In genomic region chr2:159265171-159265576, GRCh38 we compare ENCODE assay signal across 14 cellular contexts. TPM values are rescaled to one million over a fixed set of nuclear protein-coding genes. Genes with fewer than 3 reads are reported as not detected.
DNase-seq lines count a peak whose midpoint lies in the region; ATAC-seq, FAIRE-seq and TF ChIP-seq lines count a peak whose summit lies in the region.
"Had no signal": no experiment of that assay in that cellular context is flagged by ENCODE, and none has a peak within 500 bp of the region (broad histone marks: within the 10 kb centered on the region; RNA-seq: fewer than 3 reads in every experiment).

No MANE protein-coding gene starts in this region.

- peak; percentile 75 for DNase-seq in DMS53 (lab: John Stamatoyannopoulos, UW)
- peak; percentile 64 for DNase-seq in bronchial epithelial cell (ENCODE audit: low read depth)
- no peak for DNase-seq in lower lobe of right lung
- no peak for DNase-seq in COLO668 (lab: John Stamatoyannopoulos, UW; ENCODE audit: unreplicated experiment)
- no peak for DNase-seq in sigmoid colon
- no peak for DNase-seq in head of caudate nucleus
- DNase-seq: activated CD4-positive, alpha-beta T cell treated with anti-CD3 and anti-CD28 coated beads, Interleukin-2, amount 50 U/mL, for 4 hours; BE2C; stimulated activated CD4-positive, alpha-beta T cell treated with anti-CD3 and anti-CD28 coated beads, Interleukin-2, amount 100 ng/mL, for 48 hours; stimulated activated naive CD8-positive, alpha-beta T cell treated with anti-CD3 and anti-CD28 coated beads, Interleukin-15, Interleukin-2, amounts not matched to agents 100 U/mL and 50 U/mL, for 24 hours; T-helper 1 cell had no signal

- ATAC-seq in lower lobe of right lung: peak; percentile 51 to 78
- no peak for ATAC-seq in HG02678 (IDR thresholded peaks at IDR 0.05; ENCODE audit: unreplicated experiment)
- ATAC-seq: activated T-helper 17 cell treated with anti-CD3 and anti-CD28 coated beads, Interleukin-2, amount 50 U/mL, for 72 hours; stimulated activated naive CD8-positive, alpha-beta T cell treated with anti-CD3 and anti-CD28 coated beads, Interleukin-15, Interleukin-2, amounts not matched to agents 100 U/mL and 50 U/mL, for 24 hours had no signal

- no peak for TF ChIP-seq EP300 in sigmoid colon (IDR thresholded peaks at IDR 0.05)

- H3K4me3 ChIP-seq in HUES48 (ENCODE audit: low read depth, low read length) (no peak overlapping the region), bronchial epithelial cell (ENCODE audit: low read depth, low read length) (no peak overlapping the region), lower lobe of right lung (no peak overlapping the region), sigmoid colon (no peak overlapping the region)

- H3K36me3 ChIP-seq in HUES48 (ENCODE audit: control insufficient read depth, insufficient read depth, low read length) (no peaks in the 10 kb centered on the region), bronchial epithelial cell (ENCODE audit: control insufficient read depth, insufficient read depth, low read length) (peaks cover 1% of the 10 kb centered on the region), lower lobe of right lung (no peaks in the 10 kb centered on the region), sigmoid colon (peaks cover 0 to 6% (median 0%) of the 10 kb centered on the region in 4 donors)
- H3K36me3 ChIP-seq: BE2C had no signal

- FAIRE-seq in bronchial epithelial cell (lab: Jason Lieb, UNC): peak; percentile 82

- WGBS in sigmoid colon, 2 donors: 77 to 89% methylated on average over 1 of the region's 1 CpG

- no peak for TF ChIP-seq POLR2A in sigmoid colon (IDR thresholded peaks at IDR 0.05)

- no peak for TF ChIP-seq CTCF in bronchial epithelial cell (IDR thresholded peaks at IDR 0.05; ENCODE audit: insufficient read depth, low read length, severe bottlenecking)
- no peak for TF ChIP-seq CTCF in lower lobe of right lung (IDR thresholded peaks at IDR 0.05)
- TF ChIP-seq CTCF in sigmoid colon (IDR thresholded peaks at IDR 0.05): no peak

- H3K27ac ChIP-seq in HUES48 (ENCODE audit: low read depth, low read length) (peak overlapping the region; percentile 34), lower lobe of right lung (no peak overlapping the region), sigmoid colon (no peak overlapping the region)

- intact Hi-C loops in lower lobe of right lung (cut with DNase I): no loop called here
- intact Hi-C loops in sigmoid colon (cut with DNase I): no loop called here
- intact Hi-C loops in head of caudate nucleus (cut with DNase I): no loop called here

- H3K4me1 ChIP-seq in HUES48 (ENCODE audit: control insufficient read depth, insufficient read depth, low read length) (no peaks in the 10 kb centered on the region), lower lobe of right lung (peaks cover 9% of the 10 kb centered on the region), sigmoid colon (peaks cover 0 to 10% (median 7%) of the 10 kb centered on the region in 4 donors)
- H3K4me1 ChIP-seq: BE2C had no signal

- no peak overlapping the region for H3K9ac ChIP-seq in HUES48 (ENCODE audit: low read depth, low read length)

- no peaks in the 10 kb centered on the region for H3K9me3 ChIP-seq in HUES48 (ENCODE audit: control insufficient read depth, insufficient read depth, low read length)
- H3K9me3 ChIP-seq in lower lobe of right lung: no peaks in the 10 kb centered on the region
- H3K9me3 ChIP-seq in sigmoid colon: no peaks in the 10 kb centered on the region
- H3K9me3 ChIP-seq: BE2C had no signal

- no peaks in the 10 kb centered on the region for H3K27me3 ChIP-seq in HUES48 (ENCODE audit: control insufficient read depth, insufficient read depth, low read length)
- no peaks in the 10 kb centered on the region for H3K27me3 ChIP-seq in bronchial epithelial cell (ENCODE audit: control insufficient read depth, insufficient read depth, low read length)
- no peaks in the 10 kb centered on the region for H3K27me3 ChIP-seq in lower lobe of right lung (ENCODE audit: low read depth)
- H3K27me3 ChIP-seq in sigmoid colon: no peaks in the 10 kb centered on the region
- H3K27me3 ChIP-seq: BE2C had no signal

RNA-seq across cellular contexts. Expression of gene WDSUB1, which starts 21.3 kb away (rescaled TPM):
- total RNA-seq in bronchial epithelial cell: 16.1 and 21.0 TPM in 2 replicates
- total RNA-seq in lower lobe of right lung: 16.5 TPM
- total RNA-seq in sigmoid colon: 10 to 100 TPM in 1 of 4 donors, 1 to 10 TPM in 3; 8.4 to 23.0 (median 8.7) TPM
- 10 to 100 TPM in 2 of 3 donors, 1 to 10 TPM in 1; 5.6 to 13.8 (median 11.8) TPM for polyA plus RNA-seq in sigmoid colon

Comparison
In these comparisons a context has a peak if more than half of its experiments do, and no peak if none do; other contexts are left out.
1. DNase-seq: peak in DMS53 (single experiment) and bronchial epithelial cell (single experiment); none in lower lobe of right lung (single experiment), COLO668 (single experiment), sigmoid colon (single experiment) and head of caudate nucleus (0 of 42).